7 cellular contexts compared by ENCODE assay signal in the genomic region with DNA sequence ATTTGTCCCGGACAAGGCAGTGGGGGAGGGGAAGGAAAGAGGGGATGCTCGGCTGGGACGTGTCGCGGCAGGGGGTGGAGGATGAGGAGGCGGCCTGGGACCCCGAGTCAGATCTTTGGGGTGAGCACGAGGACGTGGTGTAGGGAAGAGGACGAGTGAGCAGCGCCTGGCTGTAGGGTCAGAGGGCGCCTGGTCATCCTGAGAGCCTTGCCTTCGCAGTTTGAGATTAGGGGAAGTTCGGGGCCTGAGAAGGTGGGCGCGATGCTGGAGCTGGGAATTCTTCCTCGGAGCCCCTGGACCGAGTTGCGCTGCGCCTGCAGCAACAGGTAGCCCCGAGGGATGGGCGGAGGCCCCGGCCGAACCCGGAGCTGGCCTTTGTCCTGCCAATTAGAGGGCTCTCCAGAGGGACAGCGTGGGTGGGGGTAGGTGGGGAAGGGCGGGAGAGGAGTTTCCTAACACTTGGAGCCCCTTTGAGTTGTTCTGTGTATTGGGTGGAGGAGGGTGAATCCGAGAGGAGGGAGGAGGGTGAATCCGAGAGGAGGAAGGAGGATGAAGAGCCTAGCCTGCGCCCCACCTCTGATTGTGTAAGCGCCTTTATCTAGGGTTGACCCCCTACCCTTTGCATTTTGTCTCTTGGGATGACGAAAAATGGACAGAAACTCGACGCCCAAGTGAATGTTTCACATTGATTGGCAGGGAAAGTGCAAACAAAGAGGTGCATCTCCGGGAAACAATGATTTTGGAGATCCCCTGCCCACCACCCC.
DNase-seq lines count a peak whose midpoint lies in the region; ATAC-seq, FAIRE-seq and TF ChIP-seq lines count a peak whose summit lies in the region.

No MANE protein-coding gene starts in this region.

- H3K4me1 ChIP-seq in HUES6 (ENCODE audit: control insufficient read depth, insufficient read depth, low read length), result peaks cover 35% of the 10 kb centered on the region
- H3K4me1 ChIP-seq in iPS-20b (ENCODE audit: insufficient read depth, low read length), result peaks cover 19% of the 10 kb centered on the region

- H3K4me3 ChIP-seq in HUES6 (ENCODE audit: low read depth, low read length) (peak overlapping the region; percentile 82), iPS-20b (ENCODE audit: low read length) (peak overlapping the region; percentile 85)

- H3K4me1 Mint-ChIP-seq in activated naive CD8-positive, alpha-beta T cell treated with anti-CD3 and anti-CD28 coated beads, Interleukin-2, amount 50 U/mL, for 24 hours, result peaks cover 24% of the 10 kb centered on the region
- peaks cover 23% of the 10 kb centered on the region for H3K4me1 Mint-ChIP-seq in stimulated activated memory B cell treated with anti-CD40 and anti-IgM and Interleukin-4, amounts not matched to agents 10 μg/mL and 1 μg/mL and 100 μg/mL, for 72 hours

- no peak for FAIRE-seq in D721Med (lab: Jason Lieb, UNC)

- no peaks in the 10 kb centered on the region for H3K9me3 Mint-ChIP-seq in activated naive CD8-positive, alpha-beta T cell treated with anti-CD3 and anti-CD28 coated beads, Interleukin-2, amount 50 U/mL, for 24 hours
- H3K9me3 Mint-ChIP-seq in stimulated activated memory B cell treated with anti-CD40 and anti-IgM and Interleukin-4, amounts not matched to agents 10 μg/mL and 1 μg/mL and 100 μg/mL, for 72 hours, result no peaks in the 10 kb centered on the region

- H3K9me3 ChIP-seq in HUES6 (ENCODE audit: control insufficient read depth, insufficient read depth, low read depth, low read length) (no peaks in the 10 kb centered on the region), iPS-20b (ENCODE audit: insufficient read depth, low read depth, low read length) (no peaks in the 10 kb centered on the region)

- no peak for ATAC-seq in activated naive CD8-positive, alpha-beta T cell treated with anti-CD3 and anti-CD28 coated beads, Interleukin-2, amount 50 U/mL, for 24 hours
- ATAC-seq in stimulated activated memory B cell treated with anti-CD40 and anti-IgM and Interleukin-4, amounts not matched to agents 10 μg/mL and 1 μg/mL and 100 μg/mL, for 72 hours, result no peak
- no peak for ATAC-seq in GM19324 (IDR thresholded peaks at IDR 0.05; ENCODE audit: low FRiP score, unreplicated experiment)

- peak overlapping the region; percentile 48 for H3K4me3 Mint-ChIP-seq in activated naive CD8-positive, alpha-beta T cell treated with anti-CD3 and anti-CD28 coated beads, Interleukin-2, amount 50 U/mL, for 24 hours
- peak overlapping the region; percentile 53 for H3K4me3 Mint-ChIP-seq in stimulated activated memory B cell treated with anti-CD40 and anti-IgM and Interleukin-4, amounts not matched to agents 10 μg/mL and 1 μg/mL and 100 μg/mL, for 72 hours

- peaks cover 35% of the 10 kb centered on the region for H3K27me3 ChIP-seq in HUES6 (ENCODE audit: control insufficient read depth, insufficient read depth, low read length)
- peaks cover 20% of the 10 kb centered on the region for H3K27me3 ChIP-seq in iPS-20b (ENCODE audit: insufficient read depth, low read length)

- H3K27ac ChIP-seq in HUES6 (ENCODE audit: low read depth, low read length) (peak overlapping the region; percentile 91), iPS-20b (ENCODE audit: low read length) (peak overlapping the region; percentile 95)

- DNase-seq in activated naive CD8-positive, alpha-beta T cell treated with anti-CD3 and anti-CD28 coated beads, Interleukin-2, amount 50 U/mL, for 24 hours, result no peak
- no peak for DNase-seq in NCI-H1694 (lab: John Stamatoyannopoulos, UW)
- DNase-seq in D721Med (ENCODE audit: insufficient read length, low spot score), result no peak

- peaks cover 1% of the 10 kb centered on the region for H3K36me3 Mint-ChIP-seq in activated naive CD8-positive, alpha-beta T cell treated with anti-CD3 and anti-CD28 coated beads, Interleukin-2, amount 50 U/mL, for 24 hours (ENCODE audit: low read depth)
- no peaks in the 10 kb centered on the region for H3K36me3 Mint-ChIP-seq in stimulated activated memory B cell treated with anti-CD40 and anti-IgM and Interleukin-4, amounts not matched to agents 10 μg/mL and 1 μg/mL and 100 μg/mL, for 72 hours

- no peak overlapping the region for H3K27ac Mint-ChIP-seq in activated naive CD8-positive, alpha-beta T cell treated with anti-CD3 and anti-CD28 coated beads, Interleukin-2, amount 50 U/mL, for 24 hours
- no peak overlapping the region for H3K27ac Mint-ChIP-seq in stimulated activated memory B cell treated with anti-CD40 and anti-IgM and Interleukin-4, amounts not matched to agents 10 μg/mL and 1 μg/mL and 100 μg/mL, for 72 hours

- peaks cover 18% of the 10 kb centered on the region; the same call in 1 of the 2 replicates for H3K36me3 ChIP-seq in HUES6 (ENCODE audit: control insufficient read depth, insufficient read depth, low read length)
- H3K36me3 ChIP-seq in iPS-20b (ENCODE audit: insufficient read depth, low read depth, low read length), result peaks cover 20% of the 10 kb centered on the region

- peaks cover 65% of the 10 kb centered on the region for H3K27me3 Mint-ChIP-seq in activated naive CD8-positive, alpha-beta T cell treated with anti-CD3 and anti-CD28 coated beads, Interleukin-2, amount 50 U/mL, for 24 hours
- H3K27me3 Mint-ChIP-seq in stimulated activated memory B cell treated with anti-CD40 and anti-IgM and Interleukin-4, amounts not matched to agents 10 μg/mL and 1 μg/mL and 100 μg/mL, for 72 hours, result peaks cover 62% of the 10 kb centered on the region

- no peak for TF ChIP-seq CTCF in D721Med (IDR thresholded peaks at IDR 0.05; ENCODE audit: insufficient read depth, missing control alignments)

- H3K9ac ChIP-seq in HUES6 (ENCODE audit: low read length), result peak overlapping the region; percentile 96
- H3K9ac ChIP-seq in iPS-20b (ENCODE audit: low read depth, low read length), result peak overlapping the region; percentile 96
